Comparison of ENCODE assay signal across 1 cellular context in genomic region chr7:6614941-6615737, GRCh38.
A peak's percentile ranks its signal among the peaks of the same experiment; 100 is the strongest.
TF ChIP-seq lines count a peak whose summit lies in the region.

ZNF853 (plus strand) TSS chr7:6615610; CDS start chr7:6616175, 565 bp downstream.

TF ChIP-seq in HepG2, 621 proteins besides CTCF, POLR2A, EP300 and RAD21 (continued from another document and continues in another):
- TF ChIP-seq ZFP91 (CRISPR knock-in tag; IDR thresholded peaks at IDR 0.05; ENCODE audit: borderline replicate concordance) = 0 out of 2 replicates have a peak, but pooled peaks have one; percentile 42
- TF ChIP-seq ZNF143 (CRISPR knock-in tag; IDR thresholded peaks at IDR 0.05) = no peak
- TF ChIP-seq MTA1 (CRISPR knock-in tag; IDR thresholded peaks at IDR 0.05; ENCODE audit: borderline replicate concordance) = peak; percentile 78; the same call in 1 of the 2 replicates
- TF ChIP-seq ZNF775 (CRISPR knock-in tag; IDR thresholded peaks at IDR 0.05; ENCODE audit: borderline replicate concordance) = no peak; the same call in 1 of the 2 replicates
- peak; percentile 91 for TF ChIP-seq ZNF800 (CRISPR knock-in tag; IDR thresholded peaks at IDR 0.05)
- TF ChIP-seq ZNF780A (CRISPR knock-in tag; IDR thresholded peaks at IDR 0.05) = no peak
- 0 out of 2 replicates have a peak, but pooled peaks have one; percentile 15 for TF ChIP-seq FOXA3 (CRISPR knock-in tag; IDR thresholded peaks at IDR 0.05)
- TF ChIP-seq BCL3 (CRISPR knock-in tag; IDR thresholded peaks at IDR 0.05) = no peak
- TF ChIP-seq MBNL3 (CRISPR knock-in tag; conservative IDR thresholded peaks at IDR 0.05) = no peak
- no peak for TF ChIP-seq KDM1A (CRISPR knock-in tag; IDR thresholded peaks at IDR 0.05)
- TF ChIP-seq ZNF337 (CRISPR knock-in tag; IDR thresholded peaks at IDR 0.05; ENCODE audit: borderline replicate concordance, low read depth) = no peak
- no peak for TF ChIP-seq MEIS2 (CRISPR knock-in tag; IDR thresholded peaks at IDR 0.05)
- TF ChIP-seq TMF1 (CRISPR knock-in tag; IDR thresholded peaks at IDR 0.05; ENCODE audit: low read depth) = 0 out of 2 replicates have a peak, but pooled peaks have one; percentile 12
- no peak for TF ChIP-seq ARID3A (IDR thresholded peaks at IDR 0.05; ENCODE audit: low read depth, low read length)
- TF ChIP-seq HDAC1 (CRISPR knock-in tag; IDR thresholded peaks at IDR 0.05) = no peak
- TF ChIP-seq RXRB (CRISPR knock-in tag; IDR thresholded peaks at IDR 0.05; ENCODE audit: borderline replicate concordance) = peak; percentile 51; the same call in 1 of the 2 replicates
- TF ChIP-seq RERE (CRISPR knock-in tag; IDR thresholded peaks at IDR 0.05; ENCODE audit: low read depth) = no peak
- TF ChIP-seq ZSCAN5A (CRISPR knock-in tag; IDR thresholded peaks at IDR 0.05; ENCODE audit: borderline replicate concordance) = no peak
- no peak for TF ChIP-seq ZBTB20 (CRISPR knock-in tag; IDR thresholded peaks at IDR 0.05; ENCODE audit: borderline replicate concordance, low read depth)
- no peak for TF ChIP-seq ZNF136 (CRISPR knock-in tag; IDR thresholded peaks at IDR 0.05; ENCODE audit: low read depth)
- TF ChIP-seq ZNF10 (CRISPR knock-in tag; IDR thresholded peaks at IDR 0.05; ENCODE audit: borderline replicate concordance, low read depth) = no peak
- TF ChIP-seq HNRNPL (IDR thresholded peaks at IDR 0.05; ENCODE audit: low read depth, low read length) = no peak
- peak; percentile 98 for TF ChIP-seq ZNF574 (CRISPR knock-in tag; IDR thresholded peaks at IDR 0.05)
- no peak for TF ChIP-seq MEIS1 (CRISPR knock-in tag; IDR thresholded peaks at IDR 0.05; ENCODE audit: borderline replicate concordance)
- no peak for TF ChIP-seq TAF1 (CRISPR knock-in tag; IDR thresholded peaks at IDR 0.05)
- TF ChIP-seq CAMTA2 (CRISPR knock-in tag; IDR thresholded peaks at IDR 0.05; ENCODE audit: borderline replicate concordance) = no peak
- peak; percentile 27; the same call in 1 of the 2 replicates for TF ChIP-seq SAP130 (CRISPR knock-in tag; IDR thresholded peaks at IDR 0.05; ENCODE audit: low read depth)
- TF ChIP-seq ARHGAP35 (CRISPR knock-in tag; IDR thresholded peaks at IDR 0.05; ENCODE audit: borderline replicate concordance) = no peak
- no peak for TF ChIP-seq ATF1 (CRISPR knock-in tag; IDR thresholded peaks at IDR 0.05)
- TF ChIP-seq ZFY (CRISPR knock-in tag; IDR thresholded peaks at IDR 0.05) = peak; percentile 49
- no peak for TF ChIP-seq PRMT3 (CRISPR knock-in tag; IDR thresholded peaks at IDR 0.05; ENCODE audit: borderline replicate concordance, low read depth)
- TF ChIP-seq PAF1 (CRISPR knock-in tag; IDR thresholded peaks at IDR 0.05) = no peak
- no peak for TF ChIP-seq CREM (IDR thresholded peaks at IDR 0.05)
- TF ChIP-seq CREM (CRISPR knock-in tag; IDR thresholded peaks at IDR 0.05) = no peak
- no peak for TF ChIP-seq SP1 (IDR thresholded peaks at IDR 0.05)
- no peak for TF ChIP-seq SP1 (CRISPR knock-in tag; IDR thresholded peaks at IDR 0.05)
- no peak for TF ChIP-seq TOPORS (CRISPR knock-in tag; IDR thresholded peaks at IDR 0.05)
- peak; percentile 60 for TF ChIP-seq SKI (IDR thresholded peaks at IDR 0.05; ENCODE audit: partially characterized antibody)
- no peak for TF ChIP-seq CEBPB (IDR thresholded peaks at IDR 0.05; ENCODE audit: borderline replicate concordance, low read depth, low read length)
- TF ChIP-seq MZF1 (CRISPR knock-in tag; IDR thresholded peaks at IDR 0.05; ENCODE audit: borderline replicate concordance) = no peak
- no peak for TF ChIP-seq MBD4 (IDR thresholded peaks at IDR 0.05; ENCODE audit: borderline replicate concordance, low read length)
- no peak for TF ChIP-seq HNF4A (CRISPR knock-in tag; IDR thresholded peaks at IDR 0.05)
- peak; percentile 15 for TF ChIP-seq YY1 (IDR thresholded peaks at IDR 0.05; ENCODE audit: insufficient read depth, insufficient replicate concordance, low read depth, low read length)
- TF ChIP-seq SRSF4 (IDR thresholded peaks at IDR 0.05; ENCODE audit: low read depth, low read length, poor library complexity, severe bottlenecking) = no peak
- TF ChIP-seq DNMT1 (CRISPR knock-in tag; IDR thresholded peaks at IDR 0.05) = peak; percentile 55; the same call in 1 of the 2 replicates
- TF ChIP-seq SMAD3 (CRISPR knock-in tag; IDR thresholded peaks at IDR 0.05) = no peak
- no peak for TF ChIP-seq ASH2L (IDR thresholded peaks at IDR 0.05; ENCODE audit: insufficient read length, low read depth, low read length)
- TF ChIP-seq CREBL2 (CRISPR knock-in tag; IDR thresholded peaks at IDR 0.05; ENCODE audit: borderline replicate concordance) = no peak
- no peak for TF ChIP-seq ZNF251 (CRISPR knock-in tag; IDR thresholded peaks at IDR 0.05)
- TF ChIP-seq RXRA (CRISPR knock-in tag; IDR thresholded peaks at IDR 0.05) = peak; percentile 30; the same call in 1 of the 2 replicates
- no peak for TF ChIP-seq DRAP1 (CRISPR knock-in tag; IDR thresholded peaks at IDR 0.05)
- peak; percentile 56; the same call in 1 of the 2 replicates for TF ChIP-seq GABPA (IDR thresholded peaks at IDR 0.05; ENCODE audit: low read depth, low read length)
- 0 out of 2 replicates have a peak, but pooled peaks have one; percentile 37 for TF ChIP-seq GABPA (CRISPR knock-in tag; IDR thresholded peaks at IDR 0.05; ENCODE audit: low read depth)
